ENCODE assay signal across 10 cellular contexts in the genomic region with DNA sequence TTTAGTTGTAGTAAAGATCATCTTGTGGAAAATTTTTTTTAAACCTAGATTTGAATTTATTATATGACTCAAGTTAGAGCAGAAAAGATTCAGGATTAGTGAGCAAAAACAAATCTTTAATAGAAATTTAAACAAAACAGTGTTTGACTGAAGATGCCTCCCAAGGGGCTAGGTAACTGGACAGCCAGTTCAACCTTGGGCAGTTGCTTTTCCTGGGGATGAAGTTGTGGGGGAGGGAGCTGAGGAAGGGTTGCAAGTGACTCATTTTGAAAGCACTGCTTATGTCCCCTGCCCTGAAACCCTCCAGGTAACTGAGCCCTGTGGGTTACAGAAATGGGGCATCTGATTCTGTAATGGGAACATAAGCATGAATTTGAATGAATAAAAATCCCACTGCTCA. TPM values are rescaled to one million over a fixed set of nuclear protein-coding genes. Genes with fewer than 3 reads are reported as not detected.
DNase-seq lines count a peak whose midpoint lies in the region; ATAC-seq and TF ChIP-seq lines count a peak whose summit lies in the region.
"Had no signal": no experiment of that assay in that cellular context is flagged by ENCODE, and none has a peak within 500 bp of the region (broad histone marks: within the 10 kb centered on the region; RNA-seq: fewer than 3 reads in every experiment).

No MANE protein-coding gene starts in this region.

- peak; percentile 58 for ATAC-seq in activated CD8-positive, alpha-beta memory T cell treated with anti-CD3 and anti-CD28 coated beads, Interleukin-2, amount 10 ng/mL, durations not matched to agents 7 days and 5 days
- ATAC-seq in HG03108 (IDR thresholded peaks at IDR 0.05; ENCODE audit: unreplicated experiment): peak; percentile 43

- H3K27ac ChIP-seq in subcutaneous abdominal adipose tissue (ENCODE audit: low read depth, low read length) (peak overlapping the region; percentile 67), smooth muscle cell (ENCODE audit: low read depth) (no peak overlapping the region)
- H3K27ac ChIP-seq: cardiac muscle cell had no signal

- H3K4me1 ChIP-seq in subcutaneous abdominal adipose tissue (ENCODE audit: control insufficient read depth in 5 of 5, insufficient read depth in 5 of 5, low read length in 5 of 5): peaks cover 0 to 22% (median 5%) of the 10 kb centered on the region in 5 donors
- H3K4me1 ChIP-seq in smooth muscle cell (ENCODE audit: low read depth): no peaks in the 10 kb centered on the region

- H3K27me3 Mint-ChIP-seq in activated CD8-positive, alpha-beta memory T cell treated with anti-CD3 and anti-CD28 coated beads, Interleukin-2, amount 10 ng/mL, durations not matched to agents 7 days and 5 days: no peaks in the 10 kb centered on the region
- H3K27me3 Mint-ChIP-seq in activated naive CD4-positive, alpha-beta T cell treated with anti-CD3 and anti-CD28 coated beads, Interleukin-2, amount 10 ng/mL, durations not matched to agents 7 days and 5 days: peaks cover 4% of the 10 kb centered on the region

- H3K9me3 ChIP-seq in subcutaneous abdominal adipose tissue (ENCODE audit: control insufficient read depth in 5 of 5, low read length in 5 of 5) (no peaks in the 10 kb centered on the region), smooth muscle cell (replicated peaks; ENCODE audit: low read depth) (no peaks in the 10 kb centered on the region)

- H3K9me3 Mint-ChIP-seq in activated CD8-positive, alpha-beta memory T cell treated with anti-CD3 and anti-CD28 coated beads, Interleukin-2, amount 10 ng/mL, durations not matched to agents 7 days and 5 days (ENCODE audit: low read depth): peaks cover 5% of the 10 kb centered on the region
- H3K9me3 Mint-ChIP-seq in activated naive CD4-positive, alpha-beta T cell treated with anti-CD3 and anti-CD28 coated beads, Interleukin-2, amount 10 ng/mL, durations not matched to agents 7 days and 5 days: peaks cover 2% of the 10 kb centered on the region

- CTCF ChIA-PET in activated CD8-positive, alpha-beta memory T cell treated with anti-CD3 and anti-CD28 coated beads, Interleukin-2, amount 10 ng/mL, durations not matched to agents 7 days and 5 days (lab: Charles Lee): interaction anchor here (1.8 to 5.5 kb wide), 4 partner anchors 13 to 103 kb away, joined by 8 to 38 read pairs (median 18); a partner anchor contains a TSS
- CTCF ChIA-PET in activated naive CD4-positive, alpha-beta T cell treated with anti-CD3 and anti-CD28 coated beads, Interleukin-2, amount 10 ng/mL, durations not matched to agents 7 days and 5 days (lab: Charles Lee): interaction anchor here (1.3 to 2.6 kb wide), 3 partner anchors 14 to 438 kb away, joined by 3 to 15 read pairs (median 7); no protein-coding TSS in a partner anchor

- no peaks in the 10 kb centered on the region for H3F3A ChIP-seq in smooth muscle cell (ENCODE audit: low read depth)

- H3K4me3 Mint-ChIP-seq in activated CD8-positive, alpha-beta memory T cell treated with anti-CD3 and anti-CD28 coated beads, Interleukin-2, amount 10 ng/mL, durations not matched to agents 7 days and 5 days: no peak overlapping the region
- no peak overlapping the region for H3K4me3 Mint-ChIP-seq in activated naive CD4-positive, alpha-beta T cell treated with anti-CD3 and anti-CD28 coated beads, Interleukin-2, amount 10 ng/mL, durations not matched to agents 7 days and 5 days

- H3K36me3 Mint-ChIP-seq in activated CD8-positive, alpha-beta memory T cell treated with anti-CD3 and anti-CD28 coated beads, Interleukin-2, amount 10 ng/mL, durations not matched to agents 7 days and 5 days: peaks cover 10% of the 10 kb centered on the region
- peaks cover 10% of the 10 kb centered on the region for H3K36me3 Mint-ChIP-seq in activated naive CD4-positive, alpha-beta T cell treated with anti-CD3 and anti-CD28 coated beads, Interleukin-2, amount 10 ng/mL, durations not matched to agents 7 days and 5 days

- H3K36me3 ChIP-seq in subcutaneous abdominal adipose tissue (ENCODE audit: control insufficient read depth in 5 of 5, insufficient read depth in 5 of 5, low read length in 5 of 5): no peaks in the 10 kb centered on the region
- H3K36me3 ChIP-seq in smooth muscle cell (ENCODE audit: low read depth): no peaks in the 10 kb centered on the region
- H3K36me3 ChIP-seq: cardiac muscle cell had no signal

- H3K27me3 ChIP-seq in subcutaneous abdominal adipose tissue (ENCODE audit: control insufficient read depth in 5 of 5, insufficient read depth in 4 of 5, low read length in 5 of 5) (no peaks in the 10 kb centered on the region), smooth muscle cell (ENCODE audit: low read depth) (peaks cover 5% of the 10 kb centered on the region)
- H3K27me3 ChIP-seq: cardiac muscle cell had no signal

- no peaks in the 10 kb centered on the region for H4K20me1 ChIP-seq in smooth muscle cell (ENCODE audit: low read depth)

- H3K4me1 Mint-ChIP-seq in activated CD8-positive, alpha-beta memory T cell treated with anti-CD3 and anti-CD28 coated beads, Interleukin-2, amount 10 ng/mL, durations not matched to agents 7 days and 5 days: peaks cover 50% of the 10 kb centered on the region
- peaks cover 48% of the 10 kb centered on the region for H3K4me1 Mint-ChIP-seq in activated naive CD4-positive, alpha-beta T cell treated with anti-CD3 and anti-CD28 coated beads, Interleukin-2, amount 10 ng/mL, durations not matched to agents 7 days and 5 days

- no peak for TF ChIP-seq CTCF in smooth muscle cell (IDR thresholded peaks at IDR 0.05; ENCODE audit: borderline replicate concordance, insufficient read depth, poor library complexity, severe bottlenecking)

- H3K4me2 ChIP-seq in smooth muscle cell: no peak overlapping the region

- H2AFZ ChIP-seq in smooth muscle cell (ENCODE audit: low read depth): no peak overlapping the region

- peak overlapping the region; percentile 96 for H3K27ac Mint-ChIP-seq in activated CD8-positive, alpha-beta memory T cell treated with anti-CD3 and anti-CD28 coated beads, Interleukin-2, amount 10 ng/mL, durations not matched to agents 7 days and 5 days
- H3K27ac Mint-ChIP-seq in activated naive CD4-positive, alpha-beta T cell treated with anti-CD3 and anti-CD28 coated beads, Interleukin-2, amount 10 ng/mL, durations not matched to agents 7 days and 5 days: peak overlapping the region; percentile 90

- H3K79me2 ChIP-seq in smooth muscle cell (ENCODE audit: low read depth): no peaks in the 10 kb centered on the region

- peak; percentile 51 for DNase-seq in activated CD8-positive, alpha-beta memory T cell treated with anti-CD3 and anti-CD28 coated beads, Interleukin-2, amount 10 ng/mL, durations not matched to agents 7 days and 5 days
- no peak for DNase-seq in activated CD8-positive, alpha-beta memory T cell treated with anti-CD3 and anti-CD28 coated beads, Interleukin-2, amount 50 U/mL, for 4 hours
- no peak for DNase-seq in activated naive CD4-positive, alpha-beta T cell treated with anti-CD3 and anti-CD28 coated beads, Interleukin-2, amount 10 ng/mL, durations not matched to agents 7 days and 5 days
- DNase-seq in NCI-H1092 treated with DMSO at 0.1 percent for 48 hours (lab: John Stamatoyannopoulos, UW) (no peak), NCI-H146 treated with DMSO at 0.1 percent for 48 hours (lab: John Stamatoyannopoulos, UW; ENCODE audit: unreplicated experiment) (no peak), smooth muscle cell (lab: John Stamatoyannopoulos, UW; ENCODE audit: unreplicated experiment) (no peak)
- DNase-seq: NCI-H345 had no signal

- no peak overlapping the region for H3K9ac ChIP-seq in subcutaneous abdominal adipose tissue (ENCODE audit: low read length in 5 of 5)
- H3K9ac ChIP-seq in smooth muscle cell (ENCODE audit: low read depth): no peak overlapping the region

- no peak overlapping the region for H3K4me3 ChIP-seq in subcutaneous abdominal adipose tissue (ENCODE audit: low read depth in 1 of 5, low read length in 5 of 5)
- H3K4me3 ChIP-seq in smooth muscle cell: no peak overlapping the region
- H3K4me3 ChIP-seq: cardiac muscle cell had no signal

RNA-seq across cellular contexts. Expression of a gene that starts 13.1 kb away (rescaled TPM):
- 1 to 10 TPM in 1 of 2 experiments, under 1 TPM in 1; 0.33 to 1.4 TPM for total RNA-seq in activated CD8-positive, alpha-beta memory T cell treated with anti-CD3 and anti-CD28 coated beads, Interleukin-2, amount 10 ng/mL, durations not matched to agents 7 days and 5 days
- total RNA-seq in smooth muscle cell: 0.31 and 0.67 TPM in 2 replicates
- polyA plus RNA-seq in smooth muscle cell: 0.35 TPM in 1 of 2 replicates, not detected in the other
